Comparison of ENCODE assay signal across 13 cellular contexts in genomic region chr12:53474819-53475218, GRCh38. TPM values are rescaled to one million over a fixed set of nuclear protein-coding genes. Genes with fewer than 3 reads are reported as not detected.
DNase-seq lines count a peak whose midpoint lies in the region; ATAC-seq and FAIRE-seq lines count a peak whose summit lies in the region.
"Had no signal": no experiment of that assay in that cellular context is flagged by ENCODE, and none has a peak within 500 bp of the region (broad histone marks: within the 10 kb centered on the region; RNA-seq: fewer than 3 reads in every experiment).

No MANE protein-coding gene starts in this region.

- H3K27me3 Mint-ChIP-seq in activated CD4-positive, alpha-beta T cell treated with anti-CD3 and anti-CD28 coated beads, Interleukin-2, amount 10 ng/mL, durations not matched to agents 7 days and 5 days: no peaks in the 10 kb centered on the region
- H3K27me3 Mint-ChIP-seq in T-cell: no peaks in the 10 kb centered on the region
- no peaks in the 10 kb centered on the region for H3K27me3 Mint-ChIP-seq in effector memory CD8-positive, alpha-beta T cell
- no peaks in the 10 kb centered on the region for H3K27me3 Mint-ChIP-seq in stimulated activated memory B cell treated with anti-CD40 and anti-IgM and Interleukin-4, amounts not matched to agents 10 μg/mL and 1 μg/mL and 100 μg/mL, for 72 hours

- no peak for FAIRE-seq in frontal cortex (lab: Jason Lieb, UNC)

- no peak for DNase-seq in activated CD4-positive, alpha-beta T cell treated with anti-CD3 and anti-CD28 coated beads, Interleukin-2, amount 10 ng/mL, durations not matched to agents 7 days and 5 days
- no peak for DNase-seq in activated CD4-positive, alpha-beta T cell treated with anti-CD3 and anti-CD28 coated beads, Interleukin-2, amount 50 U/mL, for 4 hours
- DNase-seq in T-cell (no peak), frontal cortex (ENCODE audit: low spot score in 2 of 2) (no peak), COLO668 (lab: John Stamatoyannopoulos, UW; ENCODE audit: unreplicated experiment) (no peak)
- DNase-seq in effector memory CD8-positive, alpha-beta T cell: no peak
- DNase-seq: ACHN, DMS53, SK-N-SH had no signal

- ATAC-seq in T-cell (replicated peaks in 1 of 4) (peak in 2 of 4 experiments; percentile 34 to 44), GM21360 (IDR thresholded peaks at IDR 0.05; ENCODE audit: unreplicated experiment) (no peak)
- peak; percentile 56 for ATAC-seq in effector memory CD8-positive, alpha-beta T cell (replicated peaks)
- ATAC-seq in stimulated activated memory B cell treated with anti-CD40 and anti-IgM and Interleukin-4, amounts not matched to agents 10 μg/mL and 1 μg/mL and 100 μg/mL, for 72 hours: no peak

- POLR2A ChIA-PET in activated CD4-positive, alpha-beta T cell treated with anti-CD3 and anti-CD28 coated beads, Interleukin-2, amount 10 ng/mL, durations not matched to agents 7 days and 5 days (lab: Charles Lee): interaction anchor here (0.6 kb wide), 1 partner anchor 47 kb away, joined by 3 read pairs; no protein-coding TSS in a partner anchor
- POLR2A ChIA-PET in T-cell (lab: Charles Lee): interaction anchor here in 1 of 2 donors (0.6 to 1.3 kb wide), 4 partner anchors 20 to 571 kb away, joined by 3 to 7 read pairs (median 4); partner anchors contain the start of gene TARBP2

- H3K9me3 Mint-ChIP-seq in activated CD4-positive, alpha-beta T cell treated with anti-CD3 and anti-CD28 coated beads, Interleukin-2, amount 10 ng/mL, durations not matched to agents 7 days and 5 days: no peaks in the 10 kb centered on the region
- no peaks in the 10 kb centered on the region for H3K9me3 Mint-ChIP-seq in T-cell
- no peaks in the 10 kb centered on the region for H3K9me3 Mint-ChIP-seq in effector memory CD8-positive, alpha-beta T cell
- H3K9me3 Mint-ChIP-seq in stimulated activated memory B cell treated with anti-CD40 and anti-IgM and Interleukin-4, amounts not matched to agents 10 μg/mL and 1 μg/mL and 100 μg/mL, for 72 hours: no peaks in the 10 kb centered on the region

- H3K4me1 Mint-ChIP-seq in activated CD4-positive, alpha-beta T cell treated with anti-CD3 and anti-CD28 coated beads, Interleukin-2, amount 10 ng/mL, durations not matched to agents 7 days and 5 days: peaks cover 40% of the 10 kb centered on the region
- H3K4me1 Mint-ChIP-seq in T-cell: peaks cover 48 to 52% (median 51%) of the 10 kb centered on the region in 3 donors
- H3K4me1 Mint-ChIP-seq in effector memory CD8-positive, alpha-beta T cell (ENCODE audit: low read depth in 2 of 2): peaks cover 25 to 58% of the 10 kb centered on the region in 2 donors
- peaks cover 46% of the 10 kb centered on the region for H3K4me1 Mint-ChIP-seq in stimulated activated memory B cell treated with anti-CD40 and anti-IgM and Interleukin-4, amounts not matched to agents 10 μg/mL and 1 μg/mL and 100 μg/mL, for 72 hours

- H3K36me3 Mint-ChIP-seq in activated CD4-positive, alpha-beta T cell treated with anti-CD3 and anti-CD28 coated beads, Interleukin-2, amount 10 ng/mL, durations not matched to agents 7 days and 5 days (ENCODE audit: low read depth): peaks cover 75% of the 10 kb centered on the region
- H3K36me3 Mint-ChIP-seq in T-cell: peaks cover 54% of the 10 kb centered on the region
- peaks cover 100% of the 10 kb centered on the region for H3K36me3 Mint-ChIP-seq in effector memory CD8-positive, alpha-beta T cell (ENCODE audit: insufficient read depth)
- H3K36me3 Mint-ChIP-seq in stimulated activated memory B cell treated with anti-CD40 and anti-IgM and Interleukin-4, amounts not matched to agents 10 μg/mL and 1 μg/mL and 100 μg/mL, for 72 hours: peaks cover 70% of the 10 kb centered on the region

- H3K27ac Mint-ChIP-seq in activated CD4-positive, alpha-beta T cell treated with anti-CD3 and anti-CD28 coated beads, Interleukin-2, amount 10 ng/mL, durations not matched to agents 7 days and 5 days: peak overlapping the region; percentile 68
- H3K27ac Mint-ChIP-seq in T-cell: peak overlapping the region; percentile 86 to 91
- peak overlapping the region; percentile 64 to 96 for H3K27ac Mint-ChIP-seq in effector memory CD8-positive, alpha-beta T cell
- peak overlapping the region; percentile 54 for H3K27ac Mint-ChIP-seq in stimulated activated memory B cell treated with anti-CD40 and anti-IgM and Interleukin-4, amounts not matched to agents 10 μg/mL and 1 μg/mL and 100 μg/mL, for 72 hours

- H3K4me3 Mint-ChIP-seq in activated CD4-positive, alpha-beta T cell treated with anti-CD3 and anti-CD28 coated beads, Interleukin-2, amount 10 ng/mL, durations not matched to agents 7 days and 5 days: no peak overlapping the region
- H3K4me3 Mint-ChIP-seq in T-cell: peak overlapping the region in 2 of 3 donors; percentile 21 to 26
- peak overlapping the region in 1 of 2 donors; percentile 34 for H3K4me3 Mint-ChIP-seq in effector memory CD8-positive, alpha-beta T cell
- peak overlapping the region; percentile 3 for H3K4me3 Mint-ChIP-seq in stimulated activated memory B cell treated with anti-CD40 and anti-IgM and Interleukin-4, amounts not matched to agents 10 μg/mL and 1 μg/mL and 100 μg/mL, for 72 hours

- CTCF ChIA-PET in activated CD4-positive, alpha-beta T cell treated with anti-CD3 and anti-CD28 coated beads, Interleukin-2, amount 10 ng/mL, durations not matched to agents 7 days and 5 days (lab: Charles Lee): interaction anchor here (0.6 to 3.7 kb wide), 9 partner anchors 12 to 883 kb away, joined by 3 to 20 read pairs (median 3); partner anchors contain the start of genes NPFF and TARBP2
- CTCF ChIA-PET in T-cell (lab: Charles Lee): interaction anchor here (0.6 to 3.2 kb wide), 7 partner anchors 11 to 1053 kb away, joined by 3 to 7 read pairs (median 3); no protein-coding TSS in a partner anchor

RNA-seq across cellular contexts. Expression of gene PCBP2, which starts 22.9 kb away (rescaled TPM):
- 100 to 1,000 TPM; 882 to 943 TPM for total RNA-seq in activated CD4-positive, alpha-beta T cell treated with anti-CD3 and anti-CD28 coated beads, Interleukin-2, amount 10 ng/mL, durations not matched to agents 7 days and 5 days
- 1,000 to 10,000 TPM in 2 of 5 donors, 100 to 1,000 TPM in 3; 707 to 1,066 (median 764) TPM for total RNA-seq in T-cell
- 157 TPM for total RNA-seq in frontal cortex

RNA-seq across cellular contexts. Expression of gene MAP3K12, which starts 24.4 kb away (rescaled TPM):
- 10 to 100 TPM; 26.0 to 26.1 TPM for total RNA-seq in activated CD4-positive, alpha-beta T cell treated with anti-CD3 and anti-CD28 coated beads, Interleukin-2, amount 10 ng/mL, durations not matched to agents 7 days and 5 days
- 10 to 100 TPM; 21.4 to 29.9 (median 25.9) TPM for total RNA-seq in T-cell
- 34.6 TPM for total RNA-seq in frontal cortex

RNA-seq across cellular contexts. Expression of gene TARBP2, which starts 26.3 kb away (rescaled TPM):
- total RNA-seq in activated CD4-positive, alpha-beta T cell treated with anti-CD3 and anti-CD28 coated beads, Interleukin-2, amount 10 ng/mL, durations not matched to agents 7 days and 5 days: 10 to 100 TPM; 32.6 to 35.9 TPM
- total RNA-seq in T-cell (10 to 100 TPM; 31.4 to 44.7 (median 39.1) TPM), frontal cortex (26.9 TPM)

RNA-seq across cellular contexts. Expression of gene NPFF, which starts 32.5 kb away (rescaled TPM):
- not detected for total RNA-seq in activated CD4-positive, alpha-beta T cell treated with anti-CD3 and anti-CD28 coated beads, Interleukin-2, amount 10 ng/mL, durations not matched to agents 7 days and 5 days
- total RNA-seq in T-cell: not detected
- not detected for total RNA-seq in frontal cortex
- total RNA-seq: epithelial cell of proximal tubule, renal cortical epithelial cell had no signal

RNA-seq across cellular contexts. Expression of gene PRR13, which starts 33.3 kb away (rescaled TPM):
- 100 to 1,000 TPM; 223 to 229 TPM for total RNA-seq in activated CD4-positive, alpha-beta T cell treated with anti-CD3 and anti-CD28 coated beads, Interleukin-2, amount 10 ng/mL, durations not matched to agents 7 days and 5 days
- total RNA-seq in T-cell (100 to 1,000 TPM; 175 to 215 (median 187) TPM), frontal cortex (4.9 TPM)
